39 cellular contexts compared by ENCODE assay signal in genomic region chr10:81928119-81928518, GRCh38. TPM values are rescaled to one million over a fixed set of nuclear protein-coding genes. Genes with fewer than 3 reads are reported as not detected.
"Had no signal": no experiment of that assay in that cellular context is flagged by ENCODE, and none has a peak within 500 bp of the region (broad histone marks: within the 10 kb centered on the region; RNA-seq: fewer than 3 reads in every experiment).

No MANE protein-coding gene starts in this region.

- H3K4me1 Mint-ChIP-seq: activated naive CD4-positive, alpha-beta T cell treated with anti-CD3 and anti-CD28 coated beads, Interleukin-2, amount 10 ng/mL, durations not matched to agents 7 days and 5 days; activated naive CD4-positive, alpha-beta T cell treated with anti-CD3 and anti-CD28 coated beads, Interleukin-2, amount 50 U/mL, for 24 hours; activated naive CD8-positive, alpha-beta T cell treated with anti-CD3 and anti-CD28 coated beads for 36 hours; activated naive CD8-positive, alpha-beta T cell treated with anti-CD3 and anti-CD28 coated beads, Interleukin-2, amount 10 ng/mL, durations not matched to agents 7 days and 5 days; activated naive CD8-positive, alpha-beta T cell treated with anti-CD3 and anti-CD28 coated beads, Interleukin-2, amount 50 U/mL, for 24 hours; activated T-helper 17 cell treated with anti-CD3 and anti-CD28 coated beads, Interleukin-2, amount 50 U/mL, for 72 hours; central memory CD8-positive, alpha-beta T cell had no signal

- H3K27ac Mint-ChIP-seq: activated naive CD4-positive, alpha-beta T cell treated with anti-CD3 and anti-CD28 coated beads for 36 hours; activated naive CD4-positive, alpha-beta T cell treated with anti-CD3 and anti-CD28 coated beads, Interleukin-2, amount 10 ng/mL, durations not matched to agents 7 days and 5 days; activated naive CD4-positive, alpha-beta T cell treated with anti-CD3 and anti-CD28 coated beads, Interleukin-2, amount 50 U/mL, for 24 hours; activated naive CD4-positive, alpha-beta T cell treated with anti-CD3 and anti-CD28 coated beads, Interleukin-2, amount 50 U/mL, for 72 hours; activated naive CD8-positive, alpha-beta T cell; activated naive CD8-positive, alpha-beta T cell treated with anti-CD3 and anti-CD28 coated beads for 36 hours; activated naive CD8-positive, alpha-beta T cell treated with anti-CD3 and anti-CD28 coated beads, Interleukin-2, amount 10 ng/mL, durations not matched to agents 7 days and 5 days; activated naive CD8-positive, alpha-beta T cell treated with anti-CD3 and anti-CD28 coated beads, Interleukin-2, amount 50 U/mL, for 24 hours; activated T-cell treated with anti-CD3 and anti-CD28 coated beads, Interleukin-2, amount 50 U/mL, for 24 hours; activated T-cell treated with anti-CD3 and anti-CD28 coated beads, Interleukin-2, amount 50 U/mL, for 72 hours; activated T-helper 1 cell treated with anti-CD3 and anti-CD28 coated beads, Interleukin-12 subunit alpha, Interleukin-12 subunit beta, Interleukin-2, Interleukin-4 antibody, amounts not matched to agents 30 ng/mL and 10 ng/mL and 1 ng/mL, durations not matched to agents 14 hours and 24 hours and 36 hours; activated T-helper 17 cell treated with anti-CD3 and anti-CD28 coated beads, Interleukin-2, amount 50 U/mL, for 72 hours; activated T-helper 2 cell treated with anti-CD3 and anti-CD28 coated beads, Interferon-gamma antibody, Interleukin-2, Interleukin-4, amounts not matched to agents 10 μg/mL and 5 μg/mL and 100 μg/mL, durations not matched to agents 14 hours and 24 hours and 36 hours; brain had no signal

- H3K36me3 Mint-ChIP-seq: activated naive CD4-positive, alpha-beta T cell treated with anti-CD3 and anti-CD28 coated beads, Interleukin-2, amount 10 ng/mL, durations not matched to agents 7 days and 5 days; activated naive CD4-positive, alpha-beta T cell treated with anti-CD3 and anti-CD28 coated beads, Interleukin-2, amount 50 U/mL, for 24 hours; activated naive CD4-positive, alpha-beta T cell treated with anti-CD3 and anti-CD28 coated beads, Interleukin-2, amount 50 U/mL, for 72 hours; activated naive CD8-positive, alpha-beta T cell; activated naive CD8-positive, alpha-beta T cell treated with anti-CD3 and anti-CD28 coated beads for 36 hours; activated naive CD8-positive, alpha-beta T cell treated with anti-CD3 and anti-CD28 coated beads, Interleukin-2, amount 10 ng/mL, durations not matched to agents 7 days and 5 days; brain had no signal

- H3K9me3 ChIP-seq: adrenal gland, ascending aorta, body of pancreas, breast epithelium had no signal

- H3K27ac ChIP-seq: adrenal gland, ascending aorta, body of pancreas, brain microvascular endothelial cell, breast epithelium, cardiac muscle cell had no signal

- ATAC-seq: activated naive CD4-positive, alpha-beta T cell treated with anti-CD3 and anti-CD28 coated beads, Interleukin-2, amount 50 U/mL, for 72 hours; activated naive CD8-positive, alpha-beta T cell treated with anti-CD3 and anti-CD28 coated beads, Interleukin-2, amount 50 U/mL, for 24 hours; activated T-cell treated with anti-CD3 and anti-CD28 coated beads, Interleukin-2, amount 50 U/mL, for 4 hours; activated T-cell treated with anti-CD3 and anti-CD28 coated beads, Interleukin-2, amount 50 U/mL, for 72 hours; activated T-helper 17 cell treated with anti-CD3 and anti-CD28 coated beads, Interleukin-2, amount 50 U/mL, for 72 hours; body of pancreas had no signal

- H3K27me3 ChIP-seq: adrenal gland, ascending aorta, body of pancreas, brain microvascular endothelial cell, breast epithelium, cardiac muscle cell had no signal

- H3K36me3 ChIP-seq: adrenal gland, ascending aorta, brain microvascular endothelial cell, breast epithelium, cardiac muscle cell had no signal

- H3K4me3 ChIP-seq: adrenal gland, ascending aorta, body of pancreas, breast epithelium, cardiac muscle cell had no signal

- H3K9me3 Mint-ChIP-seq: activated naive CD4-positive, alpha-beta T cell treated with anti-CD3 and anti-CD28 coated beads for 36 hours; activated naive CD4-positive, alpha-beta T cell treated with anti-CD3 and anti-CD28 coated beads, Interleukin-2, amount 10 ng/mL, durations not matched to agents 7 days and 5 days; activated naive CD4-positive, alpha-beta T cell treated with anti-CD3 and anti-CD28 coated beads, Interleukin-2, amount 50 U/mL, for 24 hours; activated naive CD8-positive, alpha-beta T cell treated with anti-CD3 and anti-CD28 coated beads for 36 hours; activated naive CD8-positive, alpha-beta T cell treated with anti-CD3 and anti-CD28 coated beads, Interleukin-2, amount 10 ng/mL, durations not matched to agents 7 days and 5 days; activated T-cell treated with anti-CD3 and anti-CD28 coated beads, Interleukin-2, amount 50 U/mL, for 4 hours; activated T-helper 1 cell treated with anti-CD3 and anti-CD28 coated beads, Interleukin-12 subunit alpha, Interleukin-12 subunit beta, Interleukin-2, Interleukin-4 antibody, amounts not matched to agents 30 ng/mL and 10 ng/mL and 1 ng/mL, durations not matched to agents 14 hours and 24 hours and 36 hours had no signal

- H3K4me1 ChIP-seq: adrenal gland, ascending aorta, body of pancreas, breast epithelium had no signal

- H3K4me3 Mint-ChIP-seq: activated naive CD4-positive, alpha-beta T cell treated with anti-CD3 and anti-CD28 coated beads for 36 hours; activated naive CD4-positive, alpha-beta T cell treated with anti-CD3 and anti-CD28 coated beads, Interleukin-2, amount 10 ng/mL, durations not matched to agents 7 days and 5 days; activated naive CD4-positive, alpha-beta T cell treated with anti-CD3 and anti-CD28 coated beads, Interleukin-2, amount 50 U/mL, for 24 hours; activated naive CD8-positive, alpha-beta T cell; activated naive CD8-positive, alpha-beta T cell treated with anti-CD3 and anti-CD28 coated beads for 36 hours; activated naive CD8-positive, alpha-beta T cell treated with anti-CD3 and anti-CD28 coated beads, Interleukin-2, amount 10 ng/mL, durations not matched to agents 7 days and 5 days; activated naive CD8-positive, alpha-beta T cell treated with anti-CD3 and anti-CD28 coated beads, Interleukin-2, amount 50 U/mL, for 24 hours; activated T-cell treated with anti-CD3 and anti-CD28 coated beads, Interleukin-2, amount 50 U/mL, for 24 hours; activated T-cell treated with anti-CD3 and anti-CD28 coated beads, Interleukin-2, amount 50 U/mL, for 4 hours; activated T-cell treated with anti-CD3 and anti-CD28 coated beads, Interleukin-2, amount 50 U/mL, for 72 hours; activated T-helper 1 cell treated with anti-CD3 and anti-CD28 coated beads, Interleukin-12 subunit alpha, Interleukin-12 subunit beta, Interleukin-2, Interleukin-4 antibody, amounts not matched to agents 30 ng/mL and 10 ng/mL and 1 ng/mL, durations not matched to agents 14 hours and 24 hours and 36 hours; activated T-helper 17 cell treated with anti-CD3 and anti-CD28 coated beads, Interleukin-2, amount 50 U/mL, for 72 hours; brain; central memory CD8-positive, alpha-beta T cell had no signal

- H3K27me3 Mint-ChIP-seq: activated naive CD4-positive, alpha-beta T cell treated with anti-CD3 and anti-CD28 coated beads, Interleukin-2, amount 10 ng/mL, durations not matched to agents 7 days and 5 days; activated naive CD4-positive, alpha-beta T cell treated with anti-CD3 and anti-CD28 coated beads, Interleukin-2, amount 50 U/mL, for 24 hours; activated naive CD8-positive, alpha-beta T cell treated with anti-CD3 and anti-CD28 coated beads for 36 hours; activated naive CD8-positive, alpha-beta T cell treated with anti-CD3 and anti-CD28 coated beads, Interleukin-2, amount 10 ng/mL, durations not matched to agents 7 days and 5 days; activated naive CD8-positive, alpha-beta T cell treated with anti-CD3 and anti-CD28 coated beads, Interleukin-2, amount 50 U/mL, for 24 hours; activated T-cell treated with anti-CD3 and anti-CD28 coated beads, Interleukin-2, amount 50 U/mL, for 24 hours; activated T-helper 17 cell treated with anti-CD3 and anti-CD28 coated beads, Interleukin-2, amount 50 U/mL, for 72 hours; central memory CD8-positive, alpha-beta T cell had no signal

- DNase-seq: activated effector memory CD4-positive, alpha-beta T cell treated with anti-CD3 and anti-CD28 coated beads, Interleukin-2, amount 50 U/mL, for 16 hours; activated effector memory CD4-positive, alpha-beta T cell treated with Interleukin-2 at 50 U/mL for 16 hours; activated gamma-delta T cell; activated gamma-delta T cell treated with Interleukin-2 at 50 U/mL for 16 hours; activated naive CD4-positive, alpha-beta T cell; activated naive CD4-positive, alpha-beta T cell treated with anti-CD3 and anti-CD28 coated beads for 36 hours; activated naive CD4-positive, alpha-beta T cell treated with anti-CD3 and anti-CD28 coated beads, Interleukin-2, amount 10 ng/mL, durations not matched to agents 7 days and 5 days; activated naive CD4-positive, alpha-beta T cell treated with anti-CD3 and anti-CD28 coated beads, Interleukin-2, amount 50 U/mL, for 16 hours; activated naive CD4-positive, alpha-beta T cell treated with Interleukin-2 at 50 U/mL for 16 hours; activated naive CD8-positive, alpha-beta T cell treated with anti-CD3 and anti-CD28 coated beads for 36 hours; activated naive CD8-positive, alpha-beta T cell treated with anti-CD3 and anti-CD28 coated beads, Interleukin-2, amount 10 ng/mL, durations not matched to agents 7 days and 5 days; activated naive CD8-positive, alpha-beta T cell treated with anti-CD3 and anti-CD28 coated beads, Interleukin-2, amount 50 U/mL, for 24 hours; activated T-cell treated with anti-CD3 and anti-CD28 coated beads, Interleukin-2, amount 50 U/mL, for 24 hours; activated T-cell treated with anti-CD3 and anti-CD28 coated beads, Interleukin-2, amount 50 U/mL, for 4 hours; activated T-cell treated with anti-CD3 and anti-CD28 coated beads, Interleukin-2, amount 50 U/mL, for 48 hours; activated T-cell treated with anti-CD3 and anti-CD28 coated beads, Interleukin-2, amount 50 U/mL, for 72 hours; adrenal gland; amniotic stem cell; amygdala; anterior cingulate cortex; aorta; body of pancreas; brain microvascular endothelial cell; caudate nucleus; central memory CD4-positive, alpha-beta T cell; cerebellar nuclear complex had no signal

RNA-seq across cellular contexts. Expression of gene NRG3, which starts 53.1 kb away (rescaled TPM):
- total RNA-seq: activated naive CD4-positive, alpha-beta T cell treated with anti-CD3 and anti-CD28 coated beads for 36 hours; activated naive CD4-positive, alpha-beta T cell treated with anti-CD3 and anti-CD28 coated beads, Interleukin-2, amount 50 U/mL, for 72 hours; activated naive CD8-positive, alpha-beta T cell treated with anti-CD3 and anti-CD28 coated beads for 36 hours; activated naive CD8-positive, alpha-beta T cell treated with anti-CD3 and anti-CD28 coated beads, Interleukin-2, amount 10 ng/mL, durations not matched to agents 7 days and 5 days; activated T-cell treated with anti-CD3 and anti-CD28 coated beads, Interleukin-2, amount 50 U/mL, for 4 hours; activated T-cell treated with anti-CD3 and anti-CD28 coated beads, Interleukin-2, amount 50 U/mL, for 72 hours; activated T-helper 1 cell treated with anti-CD3 and anti-CD28 coated beads, Interleukin-12 subunit alpha, Interleukin-12 subunit beta, Interleukin-2, Interleukin-4 antibody, amounts not matched to agents 30 ng/mL and 10 ng/mL and 1 ng/mL, durations not matched to agents 14 hours and 24 hours and 36 hours; activated T-helper 17 cell treated with anti-CD3 and anti-CD28 coated beads, Interleukin-2, amount 50 U/mL, for 72 hours; activated T-helper 2 cell treated with anti-CD3 and anti-CD28 coated beads, Interferon-gamma antibody, Interleukin-2, Interleukin-4, amounts not matched to agents 10 μg/mL and 5 μg/mL and 100 μg/mL, durations not matched to agents 14 hours and 24 hours and 36 hours; bronchial epithelial cell; chondrocyte had no signal
